20 cellular contexts compared by ENCODE assay signal in the genomic region with DNA sequence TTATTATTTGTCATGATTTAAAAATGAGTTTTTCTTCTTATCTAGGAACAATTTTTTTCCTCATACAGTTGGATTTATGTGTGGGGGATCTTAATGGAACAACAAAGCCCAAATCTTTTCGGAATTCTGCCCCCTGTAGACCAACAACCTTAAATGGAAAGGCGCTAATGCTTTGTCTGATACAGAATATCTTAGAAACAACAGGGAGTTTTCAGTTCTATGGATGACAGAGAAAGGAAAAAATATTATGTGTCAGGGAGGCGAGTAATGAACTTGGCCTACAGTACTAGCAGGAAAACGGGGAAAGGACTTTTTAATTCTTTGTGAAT. TPM values are rescaled to one million over a fixed set of nuclear protein-coding genes. Genes with fewer than 3 reads are reported as not detected.
"Had no signal": no experiment of that assay in that cellular context is flagged by ENCODE, and none has a peak within 500 bp of the region (broad histone marks: within the 10 kb centered on the region; RNA-seq: fewer than 3 reads in every experiment).

No MANE protein-coding gene starts in this region.

- H3K27ac ChIP-seq: ascending aorta, prostate gland, suprapubic skin had no signal

- H3K36me3 ChIP-seq: ascending aorta, prostate gland, suprapubic skin had no signal

- ATAC-seq: activated CD8-positive, alpha-beta T cell treated with anti-CD3 and anti-CD28 coated beads for 36 hours; right cardiac atrium; stimulated activated naive CD8-positive, alpha-beta T cell treated with anti-CD3 and anti-CD28 coated beads, Interleukin-15, Interleukin-2, amounts not matched to agents 100 U/mL and 50 U/mL, for 24 hours had no signal

- H3K27ac Mint-ChIP-seq: activated CD4-positive, alpha-beta T cell treated with anti-CD3 and anti-CD28 coated beads, Interleukin-2, amount 10 ng/mL, durations not matched to agents 24 days and 14 days; activated CD8-positive, alpha-beta T cell treated with anti-CD3 and anti-CD28 coated beads for 36 hours; activated naive CD4-positive, alpha-beta T cell treated with anti-CD3 and anti-CD28 coated beads, Interleukin-2, amount 10 ng/mL, durations not matched to agents 7 days and 5 days; mesothelial cell of epicardium; type B pancreatic cell had no signal

- H3K9me3 ChIP-seq: ascending aorta, prostate gland, suprapubic skin had no signal

- H3K4me1 Mint-ChIP-seq: activated CD4-positive, alpha-beta T cell treated with anti-CD3 and anti-CD28 coated beads, Interleukin-2, amount 10 ng/mL, durations not matched to agents 24 days and 14 days; activated naive CD4-positive, alpha-beta T cell treated with anti-CD3 and anti-CD28 coated beads, Interleukin-2, amount 10 ng/mL, durations not matched to agents 7 days and 5 days had no signal

- H3K9me3 Mint-ChIP-seq: activated CD4-positive, alpha-beta T cell treated with anti-CD3 and anti-CD28 coated beads, Interleukin-2, amount 10 ng/mL, durations not matched to agents 24 days and 14 days; activated CD8-positive, alpha-beta T cell treated with anti-CD3 and anti-CD28 coated beads for 36 hours; activated naive CD4-positive, alpha-beta T cell treated with anti-CD3 and anti-CD28 coated beads, Interleukin-2, amount 10 ng/mL, durations not matched to agents 7 days and 5 days; mesothelial cell of epicardium; type B pancreatic cell had no signal

- H3K4me1 ChIP-seq: ascending aorta, prostate gland, suprapubic skin had no signal

- DNase-seq: activated CD4-positive, alpha-beta T cell treated with anti-CD3 and anti-CD28 coated beads, Interleukin-2, amount 10 ng/mL, durations not matched to agents 24 days and 14 days; activated CD8-positive, alpha-beta T cell treated with anti-CD3 and anti-CD28 coated beads for 36 hours; activated naive CD4-positive, alpha-beta T cell treated with anti-CD3 and anti-CD28 coated beads, Interleukin-2, amount 10 ng/mL, durations not matched to agents 7 days and 5 days; activated T-cell treated with anti-CD3 and anti-CD28 coated beads, Interleukin-2, amount 50 U/mL, for 1 hour; effector memory CD4-positive, alpha-beta T cell; foreskin fibroblast; islet precursor cell; right cardiac atrium; stimulated activated CD4-positive, alpha-beta T cell treated with anti-CD3 and anti-CD28 coated beads, Interleukin-2, amount 100 ng/mL, for 24 hours; stimulated activated naive CD8-positive, alpha-beta T cell treated with anti-CD3 and anti-CD28 coated beads, Interleukin-15, Interleukin-2, amounts not matched to agents 100 U/mL and 50 U/mL, for 24 hours; T-helper 1 cell; T-helper 9 cell had no signal

- H3K4me3 Mint-ChIP-seq: activated CD4-positive, alpha-beta T cell treated with anti-CD3 and anti-CD28 coated beads, Interleukin-2, amount 10 ng/mL, durations not matched to agents 24 days and 14 days; activated CD8-positive, alpha-beta T cell treated with anti-CD3 and anti-CD28 coated beads for 36 hours; activated naive CD4-positive, alpha-beta T cell treated with anti-CD3 and anti-CD28 coated beads, Interleukin-2, amount 10 ng/mL, durations not matched to agents 7 days and 5 days; mesothelial cell of epicardium; type B pancreatic cell had no signal

- H3K36me3 Mint-ChIP-seq: activated naive CD4-positive, alpha-beta T cell treated with anti-CD3 and anti-CD28 coated beads, Interleukin-2, amount 10 ng/mL, durations not matched to agents 7 days and 5 days; mesothelial cell of epicardium; type B pancreatic cell had no signal

- H3K27me3 ChIP-seq: ascending aorta, suprapubic skin had no signal

- H3K4me3 ChIP-seq: ascending aorta, lung, prostate gland, suprapubic skin had no signal

RNA-seq across cellular contexts. Expression of gene MOBP, which starts 0.6 kb away (rescaled TPM):
- total RNA-seq: activated CD4-positive, alpha-beta T cell treated with anti-CD3 and anti-CD28 coated beads, Interleukin-2, amount 10 ng/mL, durations not matched to agents 24 days and 14 days; activated CD8-positive, alpha-beta T cell treated with anti-CD3 and anti-CD28 coated beads for 36 hours; ascending aorta; mesothelial cell of epicardium; osteoblast; skeletal muscle tissue; suprapubic skin had no signal
